Comparison of ENCODE assay signal across 16 cellular contexts in genomic region chr14:61298834-61299233, GRCh38.
"Had no signal": no experiment of that assay in that cellular context is flagged by ENCODE, and none has a peak within 500 bp of the region (broad histone marks: within the 10 kb centered on the region; RNA-seq: fewer than 3 reads in every experiment).

No MANE protein-coding gene starts in this region.

- ATAC-seq: activated CD8-positive, alpha-beta memory T cell treated with anti-CD3 and anti-CD28 coated beads, Interleukin-2, amount 10 ng/mL, durations not matched to agents 7 days and 5 days; activated T-cell treated with anti-CD3 and anti-CD28 coated beads, Interleukin-2, amount 50 U/mL, for 4 hours; esophagus mucosa; left lung; natural killer cell treated with Interleukin-12 subunit alpha and Interleukin-12 subunit beta and Interleukin-15 and Interleukin-18, amount 100 ng/mL, for 72 hours; stimulated activated naive B cell treated with anti-CD40 and anti-IgM and Interleukin-4, amounts not matched to agents 10 μg/mL and 1 μg/mL and 100 μg/mL, for 72 hours had no signal

- H3K9me3 Mint-ChIP-seq: memory B cell; natural killer cell treated with Interleukin-12 subunit alpha and Interleukin-12 subunit beta and Interleukin-15 and Interleukin-18, amount 100 ng/mL, for 72 hours; stimulated activated naive B cell treated with anti-CD40 and anti-IgM and Interleukin-4, amounts not matched to agents 10 μg/mL and 1 μg/mL and 100 μg/mL, for 72 hours had no signal

- H3K36me3 ChIP-seq: left lung, tibial nerve had no signal

- H3K79me2 ChIP-seq: hepatocyte had no signal

- H3K4me1 Mint-ChIP-seq: memory B cell; stimulated activated naive B cell treated with anti-CD40 and anti-IgM and Interleukin-4, amounts not matched to agents 10 μg/mL and 1 μg/mL and 100 μg/mL, for 72 hours had no signal

- H3K27me3 Mint-ChIP-seq: activated CD8-positive, alpha-beta memory T cell treated with anti-CD3 and anti-CD28 coated beads, Interleukin-2, amount 10 ng/mL, durations not matched to agents 7 days and 5 days; natural killer cell treated with Interleukin-12 subunit alpha and Interleukin-12 subunit beta and Interleukin-15 and Interleukin-18, amount 100 ng/mL, for 72 hours; stimulated activated naive B cell treated with anti-CD40 and anti-IgM and Interleukin-4, amounts not matched to agents 10 μg/mL and 1 μg/mL and 100 μg/mL, for 72 hours had no signal

- DNase-seq: activated CD4-positive, alpha-beta T cell treated with anti-CD3 and anti-CD28 coated beads, Interleukin-2, amount 50 U/mL, for 4 hours; activated CD4-positive, CD25-positive, alpha-beta regulatory T cell treated with anti-CD3 and anti-CD28 coated beads, Interleukin-2, amount 50 U/mL, for 72 hours; activated CD8-positive, alpha-beta memory T cell treated with anti-CD3 and anti-CD28 coated beads, Interleukin-2, amount 10 ng/mL, durations not matched to agents 7 days and 5 days; activated effector memory CD4-positive, alpha-beta T cell treated with anti-CD3 and anti-CD28 coated beads, Interleukin-2, amount 50 U/mL, for 16 hours; activated T-cell treated with anti-CD3 and anti-CD28 coated beads, Interleukin-2, amount 50 U/mL, for 4 hours; left lung; nucleus accumbens; stimulated activated CD4-positive, alpha-beta T cell treated with anti-CD3 and anti-CD28 coated beads, Interleukin-15, amount 100 ng/mL, for 24 hours; stimulated activated CD4-positive, alpha-beta T cell treated with anti-CD3 and anti-CD28 coated beads, Interleukin-4, amount 100 ng/mL, for 1 hour; stimulated activated naive B cell treated with anti-CD40 and anti-IgM and Interleukin-4, amounts not matched to agents 10 μg/mL and 1 μg/mL and 100 μg/mL, for 72 hours; T1000 had no signal

- H3K4me3 Mint-ChIP-seq: activated CD8-positive, alpha-beta memory T cell treated with anti-CD3 and anti-CD28 coated beads, Interleukin-2, amount 10 ng/mL, durations not matched to agents 7 days and 5 days; activated T-cell treated with anti-CD3 and anti-CD28 coated beads, Interleukin-2, amount 50 U/mL, for 4 hours; memory B cell; natural killer cell treated with Interleukin-12 subunit alpha and Interleukin-12 subunit beta and Interleukin-15 and Interleukin-18, amount 100 ng/mL, for 72 hours; stimulated activated naive B cell treated with anti-CD40 and anti-IgM and Interleukin-4, amounts not matched to agents 10 μg/mL and 1 μg/mL and 100 μg/mL, for 72 hours had no signal

- H3K4me3 ChIP-seq: hepatocyte, left lung, tibial nerve had no signal

- H3K27me3 ChIP-seq: hepatocyte, left lung, tibial nerve had no signal

- H3K4me2 ChIP-seq: hepatocyte had no signal

- H3K36me3 Mint-ChIP-seq: memory B cell; natural killer cell treated with Interleukin-12 subunit alpha and Interleukin-12 subunit beta and Interleukin-15 and Interleukin-18, amount 100 ng/mL, for 72 hours; stimulated activated naive B cell treated with anti-CD40 and anti-IgM and Interleukin-4, amounts not matched to agents 10 μg/mL and 1 μg/mL and 100 μg/mL, for 72 hours had no signal

- H2AFZ ChIP-seq: hepatocyte had no signal

- H3K27ac ChIP-seq: hepatocyte, left lung, tibial nerve had no signal

- H3K9me3 ChIP-seq: left lung, tibial nerve had no signal

- H3K27ac Mint-ChIP-seq: activated CD8-positive, alpha-beta memory T cell treated with anti-CD3 and anti-CD28 coated beads, Interleukin-2, amount 10 ng/mL, durations not matched to agents 7 days and 5 days; memory B cell; stimulated activated naive B cell treated with anti-CD40 and anti-IgM and Interleukin-4, amounts not matched to agents 10 μg/mL and 1 μg/mL and 100 μg/mL, for 72 hours had no signal
